Comparison of ENCODE assay signal across 1 cellular context in the genomic region with DNA sequence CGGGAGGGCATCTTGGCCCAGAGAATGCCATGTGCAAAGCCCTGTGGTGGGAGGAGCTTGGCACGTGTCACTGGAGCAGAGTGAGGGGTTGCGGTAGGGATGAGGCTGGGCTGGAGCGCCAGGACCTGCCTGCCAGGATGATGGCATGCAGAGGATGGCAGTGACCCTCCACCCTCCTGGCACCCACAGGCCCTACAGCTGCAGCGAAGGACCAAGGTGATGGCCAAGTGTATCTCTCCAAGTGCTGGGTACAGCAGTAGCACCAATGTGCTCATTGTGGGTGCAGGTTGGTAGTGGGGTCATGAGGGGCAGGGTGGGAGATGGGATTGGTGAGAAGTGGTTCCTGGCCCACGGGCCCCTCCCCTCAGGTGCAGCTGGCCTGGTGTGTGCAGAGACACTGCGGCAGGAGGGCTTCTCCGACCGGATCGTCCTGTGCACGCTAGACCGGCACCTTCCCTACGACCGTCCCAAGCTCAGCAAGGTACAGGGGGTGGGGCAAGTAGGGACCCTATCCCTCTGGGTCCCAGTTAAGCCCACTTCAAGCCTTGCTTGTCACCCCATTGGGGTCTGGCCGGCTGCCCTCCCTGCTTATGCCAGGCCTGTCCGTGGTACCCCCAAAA.
A peak's percentile ranks its signal among the peaks of the same experiment; 100 is the strongest.
TF ChIP-seq lines count a peak whose summit lies in the region.

No MANE protein-coding gene starts in this region.

TF ChIP-seq in K562, 482 proteins besides CTCF, POLR2A, EP300 and RAD21 (continued from another document):
- TF ChIP-seq, protein P1, sequence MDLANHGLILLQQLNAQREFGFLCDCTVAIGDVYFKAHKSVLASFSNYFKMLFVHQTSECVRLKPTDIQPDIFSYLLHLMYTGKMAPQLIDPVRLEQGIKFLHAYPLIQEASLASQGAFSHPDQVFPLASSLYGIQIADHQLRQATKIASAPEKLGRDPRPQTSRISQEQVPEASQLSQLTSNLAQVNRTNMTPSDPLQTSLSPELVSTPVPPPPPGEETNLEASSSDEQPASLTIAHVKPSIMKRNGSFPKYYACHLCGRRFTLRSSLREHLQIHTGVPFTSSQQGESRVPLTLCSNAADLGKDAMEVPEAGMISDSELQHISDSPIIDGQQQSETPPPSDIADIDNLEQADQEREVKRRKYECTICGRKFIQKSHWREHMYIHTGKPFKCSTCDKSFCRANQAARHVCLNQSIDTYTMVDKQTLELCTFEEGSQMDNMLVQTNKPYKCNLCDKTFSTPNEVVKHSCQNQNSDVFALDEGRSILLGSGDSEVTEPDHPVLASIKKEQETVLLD (IDR thresholded peaks at IDR 0.05), result 0 out of 2 replicates have a peak, but pooled peaks have one; percentile 21
- peak; percentile 90 for TF ChIP-seq MCM3 (IDR thresholded peaks at IDR 0.05)
- TF ChIP-seq GABPB2 (CRISPR knock-in tag; conservative IDR thresholded peaks at IDR 0.05), result 0 out of 2 replicates have a peak, but pooled peaks have one; percentile 65
- peak; percentile 8 for TF ChIP-seq SP2 (IDR thresholded peaks at IDR 0.05; ENCODE audit: extremely low read depth, low read depth, low read length, poor library complexity, severe bottlenecking)
- no peak for TF ChIP-seq PHTF2 (CRISPR knock-in tag; IDR thresholded peaks at IDR 0.05)
- TF ChIP-seq MCM7 (IDR thresholded peaks at IDR 0.05), result peak; percentile 39 to 86; a peak in 1 of 4 replicates
TF ChIP-seq in K562: peak in this region for 12.
